8 cellular contexts compared by ENCODE assay signal in genomic region chr9:122828965-122829284, GRCh38. TPM values are rescaled to one million over a fixed set of nuclear protein-coding genes. Genes with fewer than 3 reads are reported as not detected.
DNase-seq lines count a peak whose midpoint lies in the region; ATAC-seq, FAIRE-seq and TF ChIP-seq lines count a peak whose summit lies in the region.
"Not testable (repeated sequence)": the region's sequence is repeated elsewhere in the genome, so short reads cannot be mapped to it uniquely, and the experiment has no call there.

No MANE protein-coding gene starts in this region.

- H4K20me1 ChIP-seq in endothelial cell of umbilical vein (replicated peaks; ENCODE audit: control insufficient read depth, extremely low read depth, insufficient read depth, low read length) = not testable (repeated sequence)

- not testable (repeated sequence) for FAIRE-seq in endothelial cell of umbilical vein (lab: Jason Lieb, UNC)

- BruUV-seq in endothelial cell of umbilical vein (replicated peaks; lab: Mats Ljungman, UMichigan) = not testable (repeated sequence)

- peak overlapping the region; percentile 55 for H3K4me2 ChIP-seq in endothelial cell of umbilical vein (ENCODE audit: insufficient read depth, low read length)

- not testable (repeated sequence) for H3K4me1 ChIP-seq in HUES6 (ENCODE audit: control insufficient read depth, insufficient read depth, low read length)
- peaks cover 17% of the 10 kb centered on the region for H3K4me1 ChIP-seq in endothelial cell of umbilical vein (ENCODE audit: control insufficient read depth, extremely low read depth, insufficient read depth, low read length)
- H3K4me1 ChIP-seq in neuron (ENCODE audit: insufficient read depth, low read length) = peaks cover 13% of the 10 kb centered on the region
- H3K4me1 ChIP-seq in subcutaneous abdominal adipose tissue (ENCODE audit: control insufficient read depth in 5 of 5, insufficient read depth in 5 of 5, low read length in 5 of 5) = peaks cover 3 to 24% (median 15%) of the 10 kb centered on the region in 5 donors

- H3K36me3 ChIP-seq in BJ (ENCODE audit: control insufficient read depth, insufficient read depth, low read length); endothelial cell of umbilical vein (ENCODE audit: control insufficient read depth in 2 of 2, extremely low read depth in 1 of 2, insufficient read depth in 2 of 2, low read length in 2 of 2); kidney epithelial cell (ENCODE audit: control insufficient read depth, insufficient read depth, low read length): not testable (repeated sequence)
- peaks cover 17% of the 10 kb centered on the region for H3K36me3 ChIP-seq in HUES6 (ENCODE audit: control insufficient read depth, insufficient read depth, low read length)
- peaks cover 19% of the 10 kb centered on the region for H3K36me3 ChIP-seq in neuron (ENCODE audit: insufficient read depth, low read length)
- peaks cover 4 to 12% (median 7%) of the 10 kb centered on the region in 5 donors for H3K36me3 ChIP-seq in subcutaneous abdominal adipose tissue (ENCODE audit: control insufficient read depth in 5 of 5, insufficient read depth in 5 of 5, low read length in 5 of 5)

- H2AFZ ChIP-seq in endothelial cell of umbilical vein (ENCODE audit: low read depth, low read length) = peak overlapping the region; percentile 84
- H2AFZ ChIP-seq in neuron (ENCODE audit: low read depth, low read length) = peak overlapping the region; percentile 100

- H3K9me3 ChIP-seq in HUES6 (ENCODE audit: control insufficient read depth, insufficient read depth, low read depth, low read length); T-helper 17 cell (ENCODE audit: control insufficient read depth, low read length, poor library complexity, severe bottlenecking); endothelial cell of umbilical vein (replicated peaks; ENCODE audit: control insufficient read depth, insufficient read depth, low read length); neuron (ENCODE audit: low read length); subcutaneous abdominal adipose tissue (ENCODE audit: control insufficient read depth in 5 of 5, low read length in 5 of 5): not testable (repeated sequence)

- TF ChIP-seq POLR2A in endothelial cell of umbilical vein (IDR thresholded peaks at IDR 0.05; ENCODE audit: low read depth, low read length) = not testable (repeated sequence)

- H3K27me3 Mint-ChIP-seq in T-helper 17 cell = not testable (repeated sequence)

- POLR2A ChIA-PET in BJ (lab: Charles Lee) (interaction anchor here (0.6 to 1.4 kb wide), 2 partner anchors 20 to 360 kb away, joined by 3 read pairs; no protein-coding TSS in a partner anchor), endothelial cell of umbilical vein (lab: Charles Lee) (interaction anchor here (0.6 to 1.9 kb wide), 4 partner anchors 9 to 16 kb away, joined by 5 to 8 read pairs (median 8); no protein-coding TSS in a partner anchor)

- not testable (repeated sequence) for H3K27me3 ChIP-seq in BJ (ENCODE audit: control insufficient read depth, insufficient read depth, low read length); HUES6 (ENCODE audit: control insufficient read depth, insufficient read depth, low read length); endothelial cell of umbilical vein (ENCODE audit: control insufficient read depth in 2 of 2, insufficient read depth in 2 of 2, low read length in 2 of 2); kidney epithelial cell (ENCODE audit: control insufficient read depth, insufficient read depth, low read length); neuron (ENCODE audit: insufficient read depth, low read length); subcutaneous abdominal adipose tissue (ENCODE audit: control insufficient read depth in 5 of 5, insufficient read depth in 4 of 5, low read length in 5 of 5)

- not testable (repeated sequence) for ATAC-seq in T-helper 17 cell

- dilution Hi-C loops in endothelial cell of umbilical vein (cut with MboI; ENCODE audit: extremely low pct_ligation_motif_present, low sequenced_read_pairs) = not testable (repeated sequence)

- H3K27ac ChIP-seq in HUES6 (ENCODE audit: low read depth, low read length) (0 out of 2 replicates have a peak overlapping the region, but pooled peaks have one; percentile 12), angular gyrus (ENCODE audit: low read depth, low read length) (peak overlapping the region; percentile 80), endothelial cell of umbilical vein (ENCODE audit: insufficient read depth, low read depth, low read length) (peak overlapping the region; percentile 84), subcutaneous abdominal adipose tissue (ENCODE audit: low read depth, low read length) (peak overlapping the region; percentile 96)

- not testable (repeated sequence) for H3K9me1 ChIP-seq in endothelial cell of umbilical vein (replicated peaks; ENCODE audit: control insufficient read depth, extremely low read depth, insufficient read depth, low read length)

- not testable (repeated sequence) for H3K36me3 Mint-ChIP-seq in T-helper 17 cell (ENCODE audit: low read depth)

- H3K4me3 ChIP-seq in BJ (ENCODE audit: low read depth, low read length) (peak overlapping the region; percentile 87), HUES6 (ENCODE audit: low read depth, low read length) (peak overlapping the region; percentile 95; the same call in 1 of the 2 replicates), endothelial cell of umbilical vein (replicated peaks in 1 of 3; ENCODE audit: insufficient read depth in 1 of 3, low read depth in 1 of 3, low read length in 3 of 3) (peak overlapping the region; percentile 50 to 84 (median 57)), kidney epithelial cell (ENCODE audit: low read depth, low read length) (peak overlapping the region; percentile 88), neuron (ENCODE audit: low read length) (peak overlapping the region; percentile 86), subcutaneous abdominal adipose tissue (ENCODE audit: low read depth in 1 of 5, low read length in 5 of 5) (peak overlapping the region; percentile 91 to 99 (median 98))

- H3K4me1 Mint-ChIP-seq in T-helper 17 cell = peaks cover 20% of the 10 kb centered on the region

- not testable (repeated sequence) for TF ChIP-seq CTCF in BJ (IDR thresholded peaks at IDR 0.05; ENCODE audit: insufficient read depth, low read depth, low read length); endothelial cell of umbilical vein (IDR thresholded peaks at IDR 0.05; ENCODE audit: extremely low read depth in 1 of 2, insufficient read depth in 1 of 2, low read depth in 1 of 2, low read length in 2 of 2); kidney epithelial cell (IDR thresholded peaks at IDR 0.05; ENCODE audit: insufficient read depth, low read length, poor library complexity, severe bottlenecking)

- H3K4me3 Mint-ChIP-seq in T-helper 17 cell = peak overlapping the region; percentile 99

- intact Hi-C loops in endothelial cell of umbilical vein (cut with micrococcal nuclease) = loop anchor here (1.0 to 10.0 kb wide), 2 partner anchors 9 to 1544 kb away; no protein-coding TSS in a partner anchor

- peaks cover 26% of the 10 kb centered on the region for H3K79me2 ChIP-seq in endothelial cell of umbilical vein (ENCODE audit: control insufficient read depth, insufficient read depth, low read length)

- not testable (repeated sequence) for DNase-seq in BJ (ENCODE audit: low read depth); T-helper 17 cell; endothelial cell of umbilical vein (ENCODE audit: low read depth, low spot score); kidney epithelial cell (ENCODE audit: low read depth)

- CTCF ChIA-PET in BJ (lab: Yijun Ruan, JAX) (interaction anchor here (1.2 to 1.6 kb wide), 3 partner anchors 10 to 162 kb away, joined by 3 to 4 read pairs (median 3); no protein-coding TSS in a partner anchor), endothelial cell of umbilical vein (lab: Charles Lee) (interaction anchor here (1.2 to 2.0 kb wide), 4 partner anchors 9 to 18 kb away, joined by 3 to 10 read pairs (median 7); no protein-coding TSS in a partner anchor)

- H3K27ac Mint-ChIP-seq in T-helper 17 cell = peak overlapping the region; percentile 96

- H3K9ac ChIP-seq in HUES6 (ENCODE audit: low read length) = peak overlapping the region; percentile 94
- peak overlapping the region; percentile 91 for H3K9ac ChIP-seq in endothelial cell of umbilical vein (replicated peaks; ENCODE audit: extremely low read depth, insufficient read depth, low read length)
- peak overlapping the region in 3 of 5 donors; percentile 94 to 97 (median 94) for H3K9ac ChIP-seq in subcutaneous abdominal adipose tissue (ENCODE audit: low read length in 5 of 5)

RNA-seq across cellular contexts. Expression of gene PDCL, which starts 0.5 kb away (rescaled TPM):
- 9.2 and 15.7 TPM in 2 replicates for polyA plus RNA-seq in BJ (2011; rRNA removed)
- 20.5 and 20.9 TPM in 2 replicates for polyA minus RNA-seq in BJ (2011; rRNA and poly(A)+ RNA removed)
- 10 to 100 TPM; 13.6 to 14.4 TPM for total RNA-seq in T-helper 17 cell
- total RNA-seq in endothelial cell of umbilical vein = 43.2 and 43.4 TPM in 2 replicates
- polyA plus RNA-seq in endothelial cell of umbilical vein = 15.2 and 20.4 TPM in 2 replicates
- polyA plus RNA-seq in endothelial cell of umbilical vein (2011; cell fraction: cytosol; rRNA removed) = 24.1 and 25.1 TPM in 2 replicates
- 19.0 and 19.4 TPM in 2 replicates for polyA plus RNA-seq in endothelial cell of umbilical vein (2011; cell fraction: nucleus; rRNA removed)
- polyA plus RNA-seq in endothelial cell of umbilical vein (2012) = 35.8 and 41.1 TPM in 2 replicates
- 45.3 and 46.9 TPM in 2 replicates for polyA minus RNA-seq in endothelial cell of umbilical vein
- 30.2 TPM for polyA minus RNA-seq in endothelial cell of umbilical vein (2011; cell fraction: cytosol; rRNA and poly(A)+ RNA removed)
- polyA minus RNA-seq in endothelial cell of umbilical vein (2011; cell fraction: nucleus; rRNA and poly(A)+ RNA removed) = 10.3 and 11.5 TPM in 2 replicates
- 18.3 and 21.3 TPM in 2 replicates for total RNA-seq in kidney epithelial cell

RNA-seq across cellular contexts. Expression of gene OR1K1, which starts 29.0 kb away (rescaled TPM):
- polyA plus RNA-seq in BJ (2011; rRNA removed) (not detected in 2 replicates), endothelial cell of umbilical vein (not detected in 2 replicates)
- not detected in 2 replicates for polyA minus RNA-seq in BJ (2011; rRNA and poly(A)+ RNA removed)
- total RNA-seq in T-helper 17 cell (not detected), endothelial cell of umbilical vein (not detected in 2 replicates), kidney epithelial cell (not detected in 2 replicates)
- polyA plus RNA-seq in endothelial cell of umbilical vein (2011; cell fraction: cytosol; rRNA removed) = not detected in 2 replicates
- not detected in 2 replicates for polyA plus RNA-seq in endothelial cell of umbilical vein (2011; cell fraction: nucleus; rRNA removed)
- not detected in 2 replicates for polyA plus RNA-seq in endothelial cell of umbilical vein (2012)
- not detected in 2 replicates for polyA minus RNA-seq in endothelial cell of umbilical vein
- polyA minus RNA-seq in endothelial cell of umbilical vein (2011; cell fraction: cytosol; rRNA and poly(A)+ RNA removed) = not detected
- polyA minus RNA-seq in endothelial cell of umbilical vein (2011; cell fraction: nucleus; rRNA and poly(A)+ RNA removed) = not detected in 2 replicates

RNA-seq across cellular contexts. Expression of gene OR5C1, which starts 40.2 kb away (rescaled TPM):
- not detected in 2 replicates for polyA plus RNA-seq in BJ (2011; rRNA removed)
- polyA minus RNA-seq in BJ (2011; rRNA and poly(A)+ RNA removed) = not detected in 2 replicates
- total RNA-seq in T-helper 17 cell = not detected
- not detected in 2 replicates for total RNA-seq in endothelial cell of umbilical vein
- not detected in 2 replicates for polyA plus RNA-seq in endothelial cell of umbilical vein
- polyA plus RNA-seq in endothelial cell of umbilical vein (2011; cell fraction: cytosol; rRNA removed) = not detected in 2 replicates
- not detected in 2 replicates for polyA plus RNA-seq in endothelial cell of umbilical vein (2011; cell fraction: nucleus; rRNA removed)
- polyA plus RNA-seq in endothelial cell of umbilical vein (2012) = not detected in 2 replicates
- polyA minus RNA-seq in endothelial cell of umbilical vein = not detected in 2 replicates
- not detected for polyA minus RNA-seq in endothelial cell of umbilical vein (2011; cell fraction: cytosol; rRNA and poly(A)+ RNA removed)
- not detected in 2 replicates for polyA minus RNA-seq in endothelial cell of umbilical vein (2011; cell fraction: nucleus; rRNA and poly(A)+ RNA removed)
- not detected in 2 replicates for total RNA-seq in kidney epithelial cell

Comparison
In these comparisons a context has a peak if more than half of its experiments do, and no peak if none do; other contexts are left out.
1. H3K27ac ChIP-seq: peak in every context shown above with its lines; median percentile 96 in subcutaneous abdominal adipose tissue; 84 in endothelial cell of umbilical vein; 80 in angular gyrus; 12 in HUES6.